In the genomic region with DNA sequence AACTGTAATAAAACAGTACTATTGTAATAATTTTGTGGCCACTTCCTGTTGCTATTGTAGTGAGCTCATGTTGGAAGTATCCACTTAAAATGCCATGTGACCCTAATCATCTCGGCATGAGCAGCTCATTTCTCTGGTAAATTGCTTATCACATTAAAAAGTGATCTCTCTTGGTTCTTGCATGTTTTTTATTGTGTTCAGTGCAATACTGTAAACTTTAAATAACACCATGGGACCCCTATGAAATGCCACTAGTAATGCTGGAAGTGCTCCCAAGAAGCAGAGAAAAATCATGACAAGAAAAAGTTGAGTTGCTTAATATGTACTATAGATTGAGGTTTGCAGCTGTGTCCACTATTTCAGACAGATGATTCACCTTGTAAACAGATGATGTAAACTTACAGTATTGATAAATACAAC, we compare ENCODE assay signal across 10 cellular contexts. TPM values are rescaled to one million over a fixed set of nuclear protein-coding genes. Genes with fewer than 3 reads are reported as not detected.
DNase-seq lines count a peak whose midpoint lies in the region; ATAC-seq and TF ChIP-seq lines count a peak whose summit lies in the region.
"Had no signal": no experiment of that assay in that cellular context is flagged by ENCODE, and none has a peak within 500 bp of the region (broad histone marks: within the 10 kb centered on the region; RNA-seq: fewer than 3 reads in every experiment).

No MANE protein-coding gene starts in this region.

- H3K4me1 ChIP-seq in esophagus muscularis mucosa, result peaks cover 0 to 3% (median 0%) of the 10 kb centered on the region in 4 donors

- no peak overlapping the region for H3K27ac ChIP-seq in esophagus muscularis mucosa (replicated peaks in 1 of 4)

- no peak for TF ChIP-seq POLR2A in esophagus muscularis mucosa (IDR thresholded peaks at IDR 0.05; ENCODE audit: low read depth)

- DNase-seq in Daoy (ENCODE audit: low read depth) (peak; percentile 71), NCI-H1930 (lab: John Stamatoyannopoulos, UW) (peak; percentile 8 to 54), astrocyte of the spinal cord (ENCODE audit: low read depth, low spot score) (peak; percentile 76), lung microvascular endothelial cell (ENCODE audit: low read depth in 2 of 2) (peak; percentile 64 to 80), esophagus muscularis mucosa (ENCODE audit: extremely low spot score) (no peak), NCI-H187 treated with DMSO at 0.1 percent for 48 hours (lab: John Stamatoyannopoulos, UW) (no peak), activated T-cell treated with anti-CD3 and anti-CD28 coated beads for 4 hours (no peak)
- DNase-seq: activated T-cell treated with anti-CD3 and anti-CD28 coated beads, Interleukin-2, amount 50 U/mL, for 1 hour; MG63 had no signal

- 38% methylated on average over 1 of the region's 1 CpG for WGBS in esophagus muscularis mucosa

- TF ChIP-seq CTCF in astrocyte of the spinal cord (IDR thresholded peaks at IDR 0.05; ENCODE audit: low read depth, low read length) (no peak), esophagus muscularis mucosa (IDR thresholded peaks at IDR 0.05) (no peak)

- intact Hi-C loops in esophagus muscularis mucosa (cut with DNase I), result no loop called here

- no peak for TF ChIP-seq EP300 in esophagus muscularis mucosa (IDR thresholded peaks at IDR 0.05)

- H3K27me3 ChIP-seq in esophagus muscularis mucosa, result no peaks in the 10 kb centered on the region
- H3K27me3 ChIP-seq: MG63 had no signal

- H3K4me3 ChIP-seq in astrocyte of the spinal cord (ENCODE audit: low read depth, low read length) (no peak overlapping the region), esophagus muscularis mucosa (no peak overlapping the region)
- H3K4me3 ChIP-seq: MG63 had no signal

- H3K36me3 ChIP-seq in esophagus muscularis mucosa, result peaks cover 0 to 14% (median 0%) of the 10 kb centered on the region in 4 donors

- ATAC-seq in GM18502 (IDR thresholded peaks at IDR 0.05; ENCODE audit: poor library complexity, unreplicated experiment), result no peak

- in situ Hi-C loops in astrocyte of the spinal cord (cut with HindIII; ENCODE audit: low sequenced_read_pairs), result no loop called here

- no peaks in the 10 kb centered on the region for H3K9me3 ChIP-seq in esophagus muscularis mucosa

RNA-seq across cellular contexts. Expression of gene NMD3, which starts 45.6 kb away (rescaled TPM):
- 77.4 and 83.2 TPM in 2 replicates for total RNA-seq in Daoy (2014; rRNA removed; shearing (Covaris generic))
- total RNA-seq in lung microvascular endothelial cell (57.3 and 65.7 TPM in 2 replicates), esophagus muscularis mucosa (10 to 100 TPM; 32.3 to 45.8 (median 40.6) TPM)

Comparison
In these comparisons a context has a peak if more than half of its experiments do, and no peak if none do; other contexts are left out.
1. DNase-seq: peak in Daoy (single experiment), NCI-H1930 (2 of 2), astrocyte of the spinal cord (single experiment) and lung microvascular endothelial cell (2 of 2); none in esophagus muscularis mucosa (single experiment), NCI-H187 treated with DMSO at 0.1 percent for 48 hours (single experiment) and activated T-cell treated with anti-CD3 and anti-CD28 coated beads for 4 hours (single experiment).